ENCODE assay signal across 25 cellular contexts in the genomic region with DNA sequence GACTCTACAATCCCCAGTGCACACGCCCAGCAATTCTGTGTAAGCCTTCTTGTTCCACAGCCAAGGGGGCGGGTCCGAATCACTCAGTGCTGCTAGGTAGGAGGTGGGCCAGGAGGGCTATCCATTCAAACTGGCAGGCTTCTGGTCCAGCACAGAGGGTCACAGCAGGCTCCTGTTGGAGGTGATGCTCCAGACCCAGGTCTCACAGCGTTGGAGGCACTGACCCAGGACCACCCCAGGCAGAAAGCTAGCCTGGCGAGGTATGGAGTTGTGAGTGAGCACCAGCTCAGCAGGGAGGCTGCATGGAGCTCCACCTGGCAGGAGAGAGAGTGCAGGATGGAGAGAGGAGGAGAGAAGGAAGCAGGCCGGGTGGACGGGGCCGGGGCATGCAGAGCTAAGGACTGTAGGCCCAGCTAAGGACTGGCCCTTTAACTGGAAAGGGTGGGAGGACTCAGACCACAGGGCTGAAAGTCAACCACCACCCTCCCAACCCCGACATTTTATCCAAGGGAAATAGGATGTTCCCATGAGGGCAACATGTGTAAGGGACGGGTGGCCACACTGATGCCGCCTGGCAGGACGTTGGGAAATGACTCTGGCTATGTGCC.
"Had no signal": no experiment of that assay in that cellular context is flagged by ENCODE, and none has a peak within 500 bp of the region (broad histone marks: within the 10 kb centered on the region; RNA-seq: fewer than 3 reads in every experiment).

No MANE protein-coding gene starts in this region.

- H3K4me3 ChIP-seq: esophagus squamous epithelium, left ventricle myocardium inferior, lung, right atrium auricular region, testis had no signal

- H3K9me3 ChIP-seq: esophagus squamous epithelium, left ventricle myocardium inferior, right atrium auricular region, testis had no signal

- FAIRE-seq: TTC549 had no signal

- H3K4me1 ChIP-seq: left ventricle myocardium inferior had no signal

- H3K9me3 Mint-ChIP-seq: activated naive CD4-positive, alpha-beta T cell treated with anti-CD3 and anti-CD28 coated beads, Interleukin-2, amount 50 U/mL, for 24 hours; activated naive CD8-positive, alpha-beta T cell treated with anti-CD3 and anti-CD28 coated beads, Interleukin-2, amount 50 U/mL, for 24 hours; activated T-cell treated with anti-CD3 and anti-CD28 coated beads, Interleukin-2, amount 50 U/mL, for 4 hours; activated T-helper 17 cell treated with anti-CD3 and anti-CD28 coated beads, Interleukin-2, amount 50 U/mL, for 72 hours; dendritic cell treated with granulocyte-macrophage colony-stimulating factor and Interleukin-4, amounts not matched to agents 40 ng/mL and 50 ng/mL, for 4 days; T-helper 1 cell treated with Interleukin-12 subunit alpha and Interleukin-12 subunit beta and Interleukin-4 antibody, amounts not matched to agents 30 μg/mL and 1 μg/mL, for 36 hours had no signal

- H3K36me3 Mint-ChIP-seq: activated naive CD4-positive, alpha-beta T cell treated with anti-CD3 and anti-CD28 coated beads, Interleukin-2, amount 50 U/mL, for 24 hours had no signal

- DNase-seq: activated CD4-positive, alpha-beta T cell treated with anti-CD3 and anti-CD28 coated beads for 4 hours; activated CD4-positive, alpha-beta T cell treated with anti-CD3 and anti-CD28 coated beads, Interleukin-2, amount 50 U/mL, for 48 hours; activated gamma-delta T cell treated with Interleukin-2 at 50 U/mL for 16 hours; activated naive CD8-positive, alpha-beta T cell treated with anti-CD3 and anti-CD28 coated beads, Interleukin-2, amount 50 U/mL, for 24 hours; activated T-cell treated with anti-CD3 and anti-CD28 coated beads, Interleukin-2, amount 50 U/mL, for 4 hours; amygdala; central memory CD4-positive, alpha-beta T cell; esophagus squamous epithelium; foreskin melanocyte; left ventricle myocardium inferior; mesendoderm; stimulated activated CD4-positive, alpha-beta T cell treated with anti-CD3 and anti-CD28 coated beads, Interleukin-15, amount 100 ng/mL, for 24 hours; stimulated activated CD4-positive, alpha-beta T cell treated with anti-CD3 and anti-CD28 coated beads, Interleukin-2, amount 100 ng/mL, for 24 hours; stimulated activated naive CD4-positive, alpha-beta T cell; SW 1271; T-helper 9 cell; testis had no signal

- H3K27ac ChIP-seq: esophagus squamous epithelium, left ventricle myocardium inferior, right atrium auricular region, testis, VCaP had no signal

- ATAC-seq: activated T-cell treated with anti-CD3 and anti-CD28 coated beads, Interleukin-2, amount 50 U/mL, for 4 hours; activated T-helper 17 cell treated with anti-CD3 and anti-CD28 coated beads, Interleukin-2, amount 50 U/mL, for 72 hours had no signal

- H3K36me3 ChIP-seq: right atrium auricular region had no signal

- H3K27ac Mint-ChIP-seq: activated naive CD4-positive, alpha-beta T cell treated with anti-CD3 and anti-CD28 coated beads, Interleukin-2, amount 50 U/mL, for 24 hours; activated naive CD8-positive, alpha-beta T cell treated with anti-CD3 and anti-CD28 coated beads, Interleukin-2, amount 50 U/mL, for 24 hours; activated T-helper 17 cell treated with anti-CD3 and anti-CD28 coated beads, Interleukin-2, amount 50 U/mL, for 72 hours; dendritic cell treated with granulocyte-macrophage colony-stimulating factor and Interleukin-4, amounts not matched to agents 40 ng/mL and 50 ng/mL, for 4 days; T-helper 1 cell treated with Interleukin-12 subunit alpha and Interleukin-12 subunit beta and Interleukin-4 antibody, amounts not matched to agents 30 μg/mL and 1 μg/mL, for 36 hours had no signal

- H3K4me1 Mint-ChIP-seq: activated naive CD4-positive, alpha-beta T cell treated with anti-CD3 and anti-CD28 coated beads, Interleukin-2, amount 50 U/mL, for 24 hours; activated naive CD8-positive, alpha-beta T cell treated with anti-CD3 and anti-CD28 coated beads, Interleukin-2, amount 50 U/mL, for 24 hours; activated T-helper 17 cell treated with anti-CD3 and anti-CD28 coated beads, Interleukin-2, amount 50 U/mL, for 72 hours had no signal

- H3K27me3 Mint-ChIP-seq: activated naive CD4-positive, alpha-beta T cell treated with anti-CD3 and anti-CD28 coated beads, Interleukin-2, amount 50 U/mL, for 24 hours; activated naive CD8-positive, alpha-beta T cell treated with anti-CD3 and anti-CD28 coated beads, Interleukin-2, amount 50 U/mL, for 24 hours; activated T-helper 17 cell treated with anti-CD3 and anti-CD28 coated beads, Interleukin-2, amount 50 U/mL, for 72 hours; dendritic cell treated with granulocyte-macrophage colony-stimulating factor and Interleukin-4, amounts not matched to agents 40 ng/mL and 50 ng/mL, for 4 days had no signal

- H3K4me3 Mint-ChIP-seq: activated naive CD4-positive, alpha-beta T cell treated with anti-CD3 and anti-CD28 coated beads, Interleukin-2, amount 50 U/mL, for 24 hours; activated naive CD8-positive, alpha-beta T cell treated with anti-CD3 and anti-CD28 coated beads, Interleukin-2, amount 50 U/mL, for 24 hours; activated T-cell treated with anti-CD3 and anti-CD28 coated beads, Interleukin-2, amount 50 U/mL, for 4 hours; activated T-helper 17 cell treated with anti-CD3 and anti-CD28 coated beads, Interleukin-2, amount 50 U/mL, for 72 hours; dendritic cell treated with granulocyte-macrophage colony-stimulating factor and Interleukin-4, amounts not matched to agents 40 ng/mL and 50 ng/mL, for 4 days; T-helper 1 cell treated with Interleukin-12 subunit alpha and Interleukin-12 subunit beta and Interleukin-4 antibody, amounts not matched to agents 30 μg/mL and 1 μg/mL, for 36 hours had no signal

- H3K27me3 ChIP-seq: esophagus squamous epithelium, right atrium auricular region, testis had no signal
